ENCODE assay signal across 26 cellular contexts in the genomic region with DNA sequence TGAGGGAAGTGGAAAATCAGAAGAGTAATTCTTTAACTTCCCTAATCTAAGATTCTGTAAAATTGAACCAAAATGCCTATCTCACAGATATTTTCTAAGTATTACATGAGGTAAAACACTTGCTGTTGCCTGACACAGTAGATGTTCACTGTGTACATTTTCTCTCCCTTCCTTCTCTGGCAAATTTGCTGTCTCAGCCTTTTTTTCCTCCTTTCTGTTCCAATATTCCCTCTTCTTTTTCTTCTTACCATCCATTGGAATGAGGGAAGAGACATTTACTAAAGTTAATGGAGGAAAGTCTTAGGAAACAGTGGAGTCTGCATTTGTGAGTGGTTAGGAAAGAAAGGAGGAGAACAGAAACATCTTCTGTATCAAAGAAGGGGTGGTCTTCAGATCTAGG.
A peak's percentile ranks its signal among the peaks of the same experiment; 100 is the strongest.
DNase-seq lines count a peak whose midpoint lies in the region; ATAC-seq, FAIRE-seq and TF ChIP-seq lines count a peak whose summit lies in the region.
"Had no signal": no experiment of that assay in that cellular context is flagged by ENCODE, and none has a peak within 500 bp of the region (broad histone marks: within the 10 kb centered on the region; RNA-seq: fewer than 3 reads in every experiment).

No MANE protein-coding gene starts in this region.

- H3K9me3 Mint-ChIP-seq in activated CD4-positive, alpha-beta T cell treated with anti-CD3 and anti-CD28 coated beads for 36 hours (ENCODE audit: low read depth) = no peaks in the 10 kb centered on the region
- H3K9me3 Mint-ChIP-seq: CD8-positive, alpha-beta memory T cell had no signal

- no peak overlapping the region for H3K27ac Mint-ChIP-seq in activated CD4-positive, alpha-beta T cell treated with anti-CD3 and anti-CD28 coated beads for 36 hours
- H3K27ac Mint-ChIP-seq: CD14-positive monocyte; CD4-positive, alpha-beta memory T cell; CD4-positive, CD25-positive, alpha-beta regulatory T cell; CD8-positive, alpha-beta memory T cell had no signal

- CTCF ChIA-PET in A549 (lab: Yijun Ruan, JAX) = no interaction called here
- CTCF ChIA-PET in activated CD4-positive, alpha-beta T cell treated with anti-CD3 and anti-CD28 coated beads for 36 hours (lab: Charles Lee) = no interaction called here

- no peaks in the 10 kb centered on the region for H4K20me1 ChIP-seq in BLaER1 treated with 17β-estradiol and CSF1 and Interleukin-3, amounts not matched to agents 10 nM and 100 nM
- H4K20me1 ChIP-seq in OCI-LY3 (ENCODE audit: insufficient read depth, low read length) = no peaks in the 10 kb centered on the region

- no peak for TF ChIP-seq CTCF in left ventricle myocardium inferior (IDR thresholded peaks at IDR 0.05; ENCODE audit: borderline replicate concordance)
- no peak for TF ChIP-seq CTCF in A549 (IDR thresholded peaks at IDR 0.05)
- TF ChIP-seq CTCF in OCI-LY3 (IDR thresholded peaks at IDR 0.05; ENCODE audit: low read depth, low read length) = no peak

- H3K27me3 Mint-ChIP-seq in activated CD4-positive, alpha-beta T cell treated with anti-CD3 and anti-CD28 coated beads for 36 hours = no peaks in the 10 kb centered on the region
- H3K27me3 Mint-ChIP-seq: CD4-positive, CD25-positive, alpha-beta regulatory T cell; CD8-positive, alpha-beta memory T cell had no signal

- H3K4me3 ChIP-seq in left ventricle myocardium inferior = no peak overlapping the region
- H3K4me3 ChIP-seq in A549 = no peak overlapping the region
- no peak overlapping the region for H3K4me3 ChIP-seq in BLaER1 treated with 17β-estradiol and CSF1 and Interleukin-3, amounts not matched to agents 10 nM and 100 nM
- peak overlapping the region; percentile 6 for H3K4me3 ChIP-seq in OCI-LY3 (ENCODE audit: low read length)
- no peak overlapping the region for H3K4me3 ChIP-seq in aorta (ENCODE audit: low read length in 2 of 2)
- H3K4me3 ChIP-seq: GM12878 had no signal

- no peak for TF ChIP-seq RAD21 in A549 (conservative IDR thresholded peaks at IDR 0.05 in 1 of 2, IDR thresholded peaks at IDR 0.05 in 1 of 2)

- no peaks in the 10 kb centered on the region for H3K36me3 Mint-ChIP-seq in activated CD4-positive, alpha-beta T cell treated with anti-CD3 and anti-CD28 coated beads for 36 hours (ENCODE audit: low read depth)
- H3K36me3 Mint-ChIP-seq: CD14-positive monocyte; CD4-positive, alpha-beta memory T cell; CD4-positive, CD25-positive, alpha-beta regulatory T cell; CD8-positive, alpha-beta memory T cell had no signal

- H3K4me1 ChIP-seq in left ventricle myocardium inferior (peaks cover 15% of the 10 kb centered on the region), A549 (no peaks in the 10 kb centered on the region), OCI-LY3 (ENCODE audit: low read length) (peaks cover 17% of the 10 kb centered on the region), aorta (ENCODE audit: control insufficient read depth in 1 of 2, insufficient read depth in 2 of 2, low read length in 2 of 2) (no peaks in the 10 kb centered on the region)
- H3K4me1 ChIP-seq in BLaER1 treated with 17β-estradiol and CSF1 and Interleukin-3, amounts not matched to agents 10 nM and 100 nM = peaks cover 6 to 17% (median 12%) of the 10 kb centered on the region in 10 experiments; a peak in 16 of 20 replicates
- H3K4me1 ChIP-seq: BE2C had no signal

- no peak for TF ChIP-seq EP300 in A549 (IDR thresholded peaks at IDR 0.05)

- no peak overlapping the region for H3K4me3 Mint-ChIP-seq in activated CD4-positive, alpha-beta T cell treated with anti-CD3 and anti-CD28 coated beads for 36 hours
- H3K4me3 Mint-ChIP-seq: CD14-positive monocyte; CD4-positive, alpha-beta memory T cell; CD4-positive, CD25-positive, alpha-beta regulatory T cell; CD8-positive, alpha-beta memory T cell had no signal

- no peak overlapping the region for H3K9ac ChIP-seq in BLaER1 treated with 17β-estradiol and CSF1 and Interleukin-3, amounts not matched to agents 10 nM and 100 nM
- H3K9ac ChIP-seq in OCI-LY3 (ENCODE audit: low read length) = no peak overlapping the region

- H3K27me3 ChIP-seq in left ventricle myocardium inferior (ENCODE audit: low read depth) (no peaks in the 10 kb centered on the region), OCI-LY3 (ENCODE audit: low read depth, low read length) (no peaks in the 10 kb centered on the region), aorta (ENCODE audit: control insufficient read depth in 1 of 2, insufficient read depth in 2 of 2, low read length in 1 of 2) (no peaks in the 10 kb centered on the region)
- H3K27me3 ChIP-seq in BLaER1 treated with 17β-estradiol and CSF1 and Interleukin-3, amounts not matched to agents 10 nM and 100 nM = no peaks in the 10 kb centered on the region
- H3K27me3 ChIP-seq: BE2C had no signal

- no peak for ATAC-seq in Right ventricle myocardium superior (ENCODE audit: poor library complexity)
- no peak for ATAC-seq in A549
- no peak for ATAC-seq in HG02642 (IDR thresholded peaks at IDR 0.05; ENCODE audit: poor library complexity, unreplicated experiment)
- ATAC-seq in aorta (ENCODE audit: low FRiP score) = no peak
- no peak for ATAC-seq in activated CD4-positive, alpha-beta T cell treated with anti-CD3 and anti-CD28 coated beads for 36 hours
- ATAC-seq: GM12878 had no signal

- H3K4me2 ChIP-seq in A549 (no peak overlapping the region), OCI-LY3 (ENCODE audit: low read length) (peak overlapping the region; percentile 59)
- peak overlapping the region in 10 of 11 experiments; percentile 30 to 68 (median 56); a peak in 17 of 22 replicates for H3K4me2 ChIP-seq in BLaER1 treated with 17β-estradiol and CSF1 and Interleukin-3, amounts not matched to agents 10 nM and 100 nM

- TF ChIP-seq POLR2A in A549 (IDR thresholded peaks at IDR 0.05; ENCODE audit: low read length) = no peak

- peak overlapping the region; percentile 6 for H3K27ac ChIP-seq in left ventricle myocardium inferior (replicated peaks)
- no peak overlapping the region for H3K27ac ChIP-seq in A549
- peak overlapping the region in 1 of 11 experiments; percentile 57; a peak in 2 of 22 replicates for H3K27ac ChIP-seq in BLaER1 treated with 17β-estradiol and CSF1 and Interleukin-3, amounts not matched to agents 10 nM and 100 nM
- H3K27ac ChIP-seq in OCI-LY3 (ENCODE audit: low read length) = peak overlapping the region; percentile 44
- H3K27ac ChIP-seq in aorta (ENCODE audit: low read depth in 1 of 2, low read length in 2 of 2) = no peak overlapping the region
- H3K27ac ChIP-seq: 22Rv1 had no signal

- H3K79me2 ChIP-seq in OCI-LY3 (ENCODE audit: low read length) = no peaks in the 10 kb centered on the region

- no peak for FAIRE-seq in A549 (lab: Jason Lieb, UNC)
- FAIRE-seq: GM12878, GM12892, GM18507 had no signal

- DNase-seq in left ventricle myocardium inferior (no peak), Right ventricle myocardium superior (no peak), A549 (ENCODE audit: low read depth in 1 of 2, low spot score in 1 of 2) (no peak), aorta (no peak)
- DNase-seq in activated CD4-positive, alpha-beta T cell treated with anti-CD3 and anti-CD28 coated beads for 36 hours = no peak
- DNase-seq: ACHN; BE2C; C1 segment of cervical spinal cord; CD4-positive, alpha-beta memory T cell; CD4-positive, CD25-positive, alpha-beta regulatory T cell; CD8-positive, alpha-beta memory T cell; COR-L47; DMS 273 treated with DMSO at 0.1 percent for 48 hours; DMS153; DMS53; DMS79; EL; GDM1 had no signal

- H2AFZ ChIP-seq in OCI-LY3 (ENCODE audit: low read depth, low read length) = no peak overlapping the region

- H3K4me1 Mint-ChIP-seq in activated CD4-positive, alpha-beta T cell treated with anti-CD3 and anti-CD28 coated beads for 36 hours = no peaks in the 10 kb centered on the region
- H3K4me1 Mint-ChIP-seq: CD14-positive monocyte; CD4-positive, alpha-beta memory T cell; CD4-positive, CD25-positive, alpha-beta regulatory T cell; CD8-positive, alpha-beta memory T cell had no signal

- intact Hi-C loops in left ventricle myocardium inferior (cut with micrococcal nuclease) = no loop called here
- intact Hi-C loops in Right ventricle myocardium superior (cut with DNase I) = no loop called here
- intact Hi-C loops in aorta (cut with DNase I) = no loop called here
- intact Hi-C loops in activated CD4-positive, alpha-beta T cell treated with anti-CD3 and anti-CD28 coated beads for 36 hours (cut with DNase I, micrococcal nuclease) = no loop called here

- H3K36me3 ChIP-seq in left ventricle myocardium inferior = peaks cover 41% of the 10 kb centered on the region
- no peaks in the 10 kb centered on the region for H3K36me3 ChIP-seq in BLaER1 treated with 17β-estradiol and CSF1 and Interleukin-3, amounts not matched to agents 10 nM and 100 nM
- H3K36me3 ChIP-seq in OCI-LY3 (replicated peaks; ENCODE audit: low read depth, low read length) = no peaks in the 10 kb centered on the region
- peaks cover 0 to 2% of the 10 kb centered on the region in 2 donors for H3K36me3 ChIP-seq in aorta (ENCODE audit: control insufficient read depth in 1 of 2, insufficient read depth in 2 of 2, low read length in 1 of 2)
- H3K36me3 ChIP-seq: BE2C had no signal

- H3K9me3 ChIP-seq in left ventricle myocardium inferior (replicated peaks) (no peaks in the 10 kb centered on the region), A549 (no peaks in the 10 kb centered on the region), OCI-LY3 (ENCODE audit: insufficient read depth, low read length) (no peaks in the 10 kb centered on the region), aorta (ENCODE audit: control insufficient read depth, low read length) (no peaks in the 10 kb centered on the region)
- H3K9me3 ChIP-seq in BLaER1 treated with 17β-estradiol and CSF1 and Interleukin-3, amounts not matched to agents 10 nM and 100 nM (replicated peaks in 1 of 11) = no peaks in the 10 kb centered on the region
- H3K9me3 ChIP-seq: BE2C had no signal

- POLR2A ChIA-PET in A549 (lab: Yijun Ruan, JAX) = no interaction called here
- POLR2A ChIA-PET in activated CD4-positive, alpha-beta T cell treated with anti-CD3 and anti-CD28 coated beads for 36 hours (lab: Charles Lee) = no interaction called here

TF ChIP-seq in A549, 52 proteins besides CTCF, POLR2A, EP300 and RAD21:
- TF ChIP-seq CBX8 (IDR thresholded peaks at IDR 0.05) (no peak), MAFK (IDR thresholded peaks at IDR 0.05; ENCODE audit: partially characterized antibody) (peak; percentile 73)

Comparison
In these comparisons a context has a peak if more than half of its experiments do, and no peak if none do; other contexts are left out.
1. H3K27ac ChIP-seq: peak in left ventricle myocardium inferior (single experiment) and OCI-LY3 (single experiment); none in A549 (0 of 2) and aorta (0 of 2).